ENCODE assay signal across 19 cellular contexts in genomic region chr15:92670625-92671024, GRCh38.
"Had no signal": no experiment of that assay in that cellular context is flagged by ENCODE, and none has a peak within 500 bp of the region (broad histone marks: within the 10 kb centered on the region; RNA-seq: fewer than 3 reads in every experiment).

No MANE protein-coding gene starts in this region.

- DNase-seq: activated CD4-positive, alpha-beta T cell treated with anti-CD3 and anti-CD28 coated beads, Interleukin-2, amount 50 U/mL, for 1 hour; activated naive CD8-positive, alpha-beta T cell treated with anti-CD3 and anti-CD28 coated beads for 36 hours; central memory CD4-positive, alpha-beta T cell; effector CD8-positive, alpha-beta T cell; foreskin melanocyte; head of caudate nucleus; immature natural killer cell; nephron progenitor cell; occipital lobe; stimulated activated CD4-positive, alpha-beta T cell treated with anti-CD3 and anti-CD28 coated beads, Interleukin-4, amount 100 ng/mL, for 4 hours; stimulated activated CD8-positive, alpha-beta memory T cell treated with anti-CD3 and anti-CD28 coated beads, Interleukin-4, amount 100 ng/mL, for 48 hours; stimulated activated naive CD8-positive, alpha-beta T cell treated with anti-CD3 and anti-CD28 coated beads, Interleukin-15, Interleukin-2, amounts not matched to agents 100 U/mL and 50 U/mL, for 24 hours; T-helper 2 cell had no signal

- H3K9me3 Mint-ChIP-seq: activated naive CD8-positive, alpha-beta T cell treated with anti-CD3 and anti-CD28 coated beads for 36 hours; activated T-helper 1 cell treated with anti-CD3 and anti-CD28 coated beads, Interleukin-12 subunit alpha, Interleukin-12 subunit beta, Interleukin-2, Interleukin-4 antibody, amounts not matched to agents 30 ng/mL and 10 ng/mL and 1 ng/mL, durations not matched to agents 14 hours and 24 hours and 36 hours; immature natural killer cell; nephron progenitor cell; type B pancreatic cell had no signal

- H3K4me3 ChIP-seq: coronary artery, skin epidermis, suprapubic skin had no signal

- H3K4me1 Mint-ChIP-seq: immature natural killer cell had no signal

- H3K36me3 ChIP-seq: suprapubic skin had no signal

- H3K9me3 ChIP-seq: suprapubic skin had no signal

- ATAC-seq: stimulated activated naive CD8-positive, alpha-beta T cell treated with anti-CD3 and anti-CD28 coated beads, Interleukin-15, Interleukin-2, amounts not matched to agents 100 U/mL and 50 U/mL, for 24 hours had no signal

- H3K27ac Mint-ChIP-seq: activated naive CD8-positive, alpha-beta T cell treated with anti-CD3 and anti-CD28 coated beads for 36 hours; activated T-helper 1 cell treated with anti-CD3 and anti-CD28 coated beads, Interleukin-12 subunit alpha, Interleukin-12 subunit beta, Interleukin-2, Interleukin-4 antibody, amounts not matched to agents 30 ng/mL and 10 ng/mL and 1 ng/mL, durations not matched to agents 14 hours and 24 hours and 36 hours; immature natural killer cell; nephron progenitor cell; type B pancreatic cell had no signal

- H3K27me3 Mint-ChIP-seq: activated naive CD8-positive, alpha-beta T cell treated with anti-CD3 and anti-CD28 coated beads for 36 hours; brain had no signal

- H3K36me3 Mint-ChIP-seq: activated naive CD8-positive, alpha-beta T cell treated with anti-CD3 and anti-CD28 coated beads for 36 hours; brain; immature natural killer cell; type B pancreatic cell had no signal

- H3K27ac ChIP-seq: coronary artery, skin epidermis, suprapubic skin had no signal

- H3K27me3 ChIP-seq: suprapubic skin had no signal

- H3K4me3 Mint-ChIP-seq: activated naive CD8-positive, alpha-beta T cell treated with anti-CD3 and anti-CD28 coated beads for 36 hours; activated T-helper 1 cell treated with anti-CD3 and anti-CD28 coated beads, Interleukin-12 subunit alpha, Interleukin-12 subunit beta, Interleukin-2, Interleukin-4 antibody, amounts not matched to agents 30 ng/mL and 10 ng/mL and 1 ng/mL, durations not matched to agents 14 hours and 24 hours and 36 hours; brain; immature natural killer cell; nephron progenitor cell; type B pancreatic cell had no signal
